Comparison of ENCODE assay signal across 13 cellular contexts in the genomic region with DNA sequence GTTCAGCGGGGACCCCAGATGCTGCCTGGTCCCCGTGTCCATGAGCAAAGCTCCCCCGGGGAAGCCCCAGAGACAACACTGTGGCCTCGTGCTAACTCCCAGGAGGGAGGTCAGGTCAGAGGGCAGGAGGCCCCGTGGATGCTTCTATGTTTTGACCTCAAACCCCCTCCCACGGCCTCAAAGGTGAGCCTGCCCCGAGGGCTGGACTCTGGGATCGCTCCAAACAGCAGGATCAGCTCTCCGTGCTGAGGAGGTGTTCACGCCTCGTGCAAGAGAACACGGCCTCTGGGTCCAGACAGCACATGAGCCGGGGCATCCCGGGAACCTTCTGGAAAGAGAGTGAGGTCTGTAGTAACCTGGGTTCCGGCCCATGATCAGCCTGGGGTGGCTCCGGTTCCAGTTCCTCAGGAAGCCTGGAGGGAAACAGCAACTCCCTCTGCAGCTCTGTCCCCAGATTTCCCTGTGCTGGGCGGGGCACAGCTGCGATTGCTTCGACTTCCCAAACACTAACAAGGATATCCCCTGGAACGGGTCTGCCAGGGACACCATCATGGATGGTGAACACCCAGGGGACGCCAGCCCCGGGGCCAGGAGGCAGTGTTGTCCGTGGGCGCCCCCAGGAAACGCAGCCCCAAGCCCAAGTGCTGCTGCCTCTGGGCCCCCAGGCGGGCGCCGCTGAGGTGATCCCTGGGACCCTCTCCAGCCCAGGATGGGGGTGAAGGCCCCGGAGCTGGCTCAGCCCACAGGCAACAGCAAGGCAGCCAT. TPM values are rescaled to one million over a fixed set of nuclear protein-coding genes. Genes with fewer than 3 reads are reported as not detected.
DNase-seq lines count a peak whose midpoint lies in the region; ATAC-seq, FAIRE-seq and TF ChIP-seq lines count a peak whose summit lies in the region.
"Had no signal": no experiment of that assay in that cellular context is flagged by ENCODE, and none has a peak within 500 bp of the region (broad histone marks: within the 10 kb centered on the region; RNA-seq: fewer than 3 reads in every experiment).

No MANE protein-coding gene starts in this region.

- H3K27ac Mint-ChIP-seq in type B pancreatic cell = no peak overlapping the region
- H3K27ac Mint-ChIP-seq in activated naive CD8-positive, alpha-beta T cell treated with anti-CD3 and anti-CD28 coated beads, Interleukin-2, amount 50 U/mL, for 24 hours = no peak overlapping the region

- H3K27ac ChIP-seq in SK-N-SH (ENCODE audit: low read depth in 2 of 2, low read length in 1 of 2) (peak overlapping the region in 1 of 2 experiments; percentile 47; a peak in 2 of 4 replicates), gastroesophageal sphincter (peak overlapping the region; percentile 77 to 95 (median 94)), muscle layer of duodenum (ENCODE audit: low read length) (peak overlapping the region; percentile 52)
- H3K27ac ChIP-seq: 22Rv1 had no signal

- 86% methylated on average over 20 of the region's 29 CpGs for WGBS in SK-N-SH (ENCODE audit: low lambda C conversion rate)
- WGBS in gastroesophageal sphincter (ENCODE audit: low coverage in 1 of 2), 2 donors = 42% methylated on average over 2 of the region's 29 CpGs; no CpG with 5 or more reads in 1 of the 2 donors

- no peak overlapping the region for H3K4me3 ChIP-seq in SK-N-SH (ENCODE audit: low read depth in 2 of 2, low read length in 1 of 2)
- H3K4me3 ChIP-seq in gastroesophageal sphincter = no peak overlapping the region
- peak overlapping the region in 1 of 2 donors; percentile 34 for H3K4me3 ChIP-seq in muscle layer of duodenum (ENCODE audit: low read depth in 1 of 2, low read length in 2 of 2)

- peaks cover 34% of the 10 kb centered on the region for H3K4me1 Mint-ChIP-seq in type B pancreatic cell (ENCODE audit: unreplicated experiment)
- H3K4me1 Mint-ChIP-seq in activated naive CD8-positive, alpha-beta T cell treated with anti-CD3 and anti-CD28 coated beads, Interleukin-2, amount 50 U/mL, for 24 hours = peaks cover 6% of the 10 kb centered on the region

- H3K9me3 ChIP-seq in SK-N-SH (no peaks in the 10 kb centered on the region), gastroesophageal sphincter (no peaks in the 10 kb centered on the region), muscle layer of duodenum (ENCODE audit: control insufficient read depth in 1 of 2, low read length in 2 of 2) (no peaks in the 10 kb centered on the region)

- H3K9ac ChIP-seq in SK-N-SH = no peak overlapping the region

- no peaks in the 10 kb centered on the region for H3K79me2 ChIP-seq in SK-N-SH (ENCODE audit: insufficient read depth)

- TF ChIP-seq EP300 in SK-N-SH (IDR thresholded peaks at IDR 0.05; ENCODE audit: borderline replicate concordance in 1 of 2, low read depth in 1 of 2, low read length in 1 of 2) = no peak
- TF ChIP-seq EP300 in gastroesophageal sphincter (IDR thresholded peaks at IDR 0.05) = no peak

- no peak for TF ChIP-seq RAD21 in SK-N-SH (IDR thresholded peaks at IDR 0.05; ENCODE audit: low read length)

- TF ChIP-seq POLR2A in gastroesophageal sphincter (IDR thresholded peaks at IDR 0.05) = no peak

- no peaks in the 10 kb centered on the region for H3K9me3 Mint-ChIP-seq in type B pancreatic cell
- no peaks in the 10 kb centered on the region for H3K9me3 Mint-ChIP-seq in activated naive CD8-positive, alpha-beta T cell treated with anti-CD3 and anti-CD28 coated beads, Interleukin-2, amount 50 U/mL, for 24 hours
- H3K9me3 Mint-ChIP-seq: stimulated activated naive B cell treated with anti-CD40 and anti-IgM and Interleukin-4, amounts not matched to agents 10 μg/mL and 1 μg/mL and 100 μg/mL, for 72 hours had no signal

- CTCF ChIA-PET in SK-N-SH (lab: Yijun Ruan, JAX) = interaction anchor here (0.5 to 1.7 kb wide), 6 partner anchors 16 to 200 kb away, joined by 3 to 4 read pairs (median 4); no protein-coding TSS in a partner anchor

- DNase-seq in SK-N-SH (no peak), type B pancreatic cell (ENCODE audit: extremely low spot score, unreplicated experiment) (no peak), frontal cortex (ENCODE audit: low spot score in 2 of 2) (no peak)
- DNase-seq in activated naive CD8-positive, alpha-beta T cell treated with anti-CD3 and anti-CD28 coated beads, Interleukin-2, amount 50 U/mL, for 24 hours = no peak
- DNase-seq: kidney glomerular epithelial cell; NCI-H1105 treated with DMSO at 0.1 percent for 48 hours; stimulated activated naive B cell treated with anti-CD40 and anti-IgM and Interleukin-4, amounts not matched to agents 10 μg/mL and 1 μg/mL and 100 μg/mL, for 72 hours had no signal

- FAIRE-seq in frontal cortex (lab: Jason Lieb, UNC) = no peak
- FAIRE-seq: TTC549 had no signal

- peak overlapping the region; percentile 41 for H3K4me3 Mint-ChIP-seq in type B pancreatic cell
- H3K4me3 Mint-ChIP-seq in activated naive CD8-positive, alpha-beta T cell treated with anti-CD3 and anti-CD28 coated beads, Interleukin-2, amount 50 U/mL, for 24 hours = no peak overlapping the region

- no peaks in the 10 kb centered on the region for H3K36me3 Mint-ChIP-seq in type B pancreatic cell
- H3K36me3 Mint-ChIP-seq in activated naive CD8-positive, alpha-beta T cell treated with anti-CD3 and anti-CD28 coated beads, Interleukin-2, amount 50 U/mL, for 24 hours (ENCODE audit: low read depth) = no peaks in the 10 kb centered on the region
- H3K36me3 Mint-ChIP-seq: stimulated activated naive B cell treated with anti-CD40 and anti-IgM and Interleukin-4, amounts not matched to agents 10 μg/mL and 1 μg/mL and 100 μg/mL, for 72 hours had no signal

- POLR2A ChIA-PET in SK-N-SH (lab: Yijun Ruan, JAX) = no interaction called here

- H2AFZ ChIP-seq in SK-N-SH (ENCODE audit: low read depth) = no peak overlapping the region

- ATAC-seq in SK-N-SH treated with all-trans-retinoic acid at 6 μM for 48 hours (no peak), gastroesophageal sphincter (no peak), GM21717 (IDR thresholded peaks at IDR 0.05; ENCODE audit: unreplicated experiment) (no peak)
- ATAC-seq in activated naive CD8-positive, alpha-beta T cell treated with anti-CD3 and anti-CD28 coated beads, Interleukin-2, amount 50 U/mL, for 24 hours = no peak
- ATAC-seq: stimulated activated naive B cell treated with anti-CD40 and anti-IgM and Interleukin-4, amounts not matched to agents 10 μg/mL and 1 μg/mL and 100 μg/mL, for 72 hours had no signal

- peaks cover 26 to 38% of the 10 kb centered on the region in 2 experiments; a peak in 3 of 4 replicates for H3K4me1 ChIP-seq in SK-N-SH (ENCODE audit: control insufficient read depth in 1 of 2, insufficient read depth in 2 of 2, low read depth in 1 of 2, low read length in 1 of 2)
- H3K4me1 ChIP-seq in gastroesophageal sphincter = peaks cover 22 to 84% (median 59%) of the 10 kb centered on the region in 3 donors
- peaks cover 15 to 61% of the 10 kb centered on the region in 2 donors for H3K4me1 ChIP-seq in muscle layer of duodenum (ENCODE audit: control insufficient read depth in 1 of 2, insufficient read depth in 2 of 2, low read length in 2 of 2)

- H4K20me1 ChIP-seq in SK-N-SH (ENCODE audit: insufficient read depth) = no peaks in the 10 kb centered on the region

- no peaks in the 10 kb centered on the region for H3K9me2 ChIP-seq in SK-N-SH

- H3K36me3 ChIP-seq in SK-N-SH (replicated peaks in 1 of 2; ENCODE audit: control insufficient read depth in 1 of 2, insufficient read depth in 2 of 2, low read length in 1 of 2) (no peaks in the 10 kb centered on the region), gastroesophageal sphincter (no peaks in the 10 kb centered on the region), muscle layer of duodenum (ENCODE audit: control insufficient read depth in 1 of 2, insufficient read depth in 2 of 2, low read length in 2 of 2) (no peaks in the 10 kb centered on the region)

- peak overlapping the region; percentile 30; the same call in 1 of the 2 replicates for H3K4me2 ChIP-seq in SK-N-SH

- peaks cover 4% of the 10 kb centered on the region for H3F3A ChIP-seq in SK-N-SH (replicated peaks; ENCODE audit: insufficient read depth)

- H3K27me3 ChIP-seq in SK-N-SH (ENCODE audit: insufficient read depth) = no peaks in the 10 kb centered on the region
- no peaks in the 10 kb centered on the region for H3K27me3 ChIP-seq in gastroesophageal sphincter
- H3K27me3 ChIP-seq in muscle layer of duodenum (ENCODE audit: low read depth, low read length) = no peaks in the 10 kb centered on the region

- peaks cover 5% of the 10 kb centered on the region for H3K27me3 Mint-ChIP-seq in type B pancreatic cell
- H3K27me3 Mint-ChIP-seq in activated naive CD8-positive, alpha-beta T cell treated with anti-CD3 and anti-CD28 coated beads, Interleukin-2, amount 50 U/mL, for 24 hours = peaks cover 4% of the 10 kb centered on the region

- TF ChIP-seq CTCF in SK-N-SH (IDR thresholded peaks at IDR 0.05) = no peak
- no peak for TF ChIP-seq CTCF in gastroesophageal sphincter (IDR thresholded peaks at IDR 0.05)
- no peak for TF ChIP-seq CTCF in type B pancreatic cell (conservative IDR thresholded peaks at IDR 0.05)

TF ChIP-seq in SK-N-SH, 30 proteins besides CTCF, POLR2A, EP300 and RAD21 (continues in another document):
- TF ChIP-seq PBX3 (IDR thresholded peaks at IDR 0.05) (no peak), FOXM1 (IDR thresholded peaks at IDR 0.05; ENCODE audit: low read depth) (no peak), ELF1 (IDR thresholded peaks at IDR 0.05) (no peak)

TF ChIP-seq in SK-N-SH treated with all-trans-retinoic acid at 6 μM for 48 hours, 23 proteins besides CTCF, POLR2A, EP300 and RAD21 (continues in another document):
- no peak for TF ChIP-seq ZC3H10 (CRISPR knock-in tag; IDR thresholded peaks at IDR 0.05)
- TF ChIP-seq, protein P1, sequence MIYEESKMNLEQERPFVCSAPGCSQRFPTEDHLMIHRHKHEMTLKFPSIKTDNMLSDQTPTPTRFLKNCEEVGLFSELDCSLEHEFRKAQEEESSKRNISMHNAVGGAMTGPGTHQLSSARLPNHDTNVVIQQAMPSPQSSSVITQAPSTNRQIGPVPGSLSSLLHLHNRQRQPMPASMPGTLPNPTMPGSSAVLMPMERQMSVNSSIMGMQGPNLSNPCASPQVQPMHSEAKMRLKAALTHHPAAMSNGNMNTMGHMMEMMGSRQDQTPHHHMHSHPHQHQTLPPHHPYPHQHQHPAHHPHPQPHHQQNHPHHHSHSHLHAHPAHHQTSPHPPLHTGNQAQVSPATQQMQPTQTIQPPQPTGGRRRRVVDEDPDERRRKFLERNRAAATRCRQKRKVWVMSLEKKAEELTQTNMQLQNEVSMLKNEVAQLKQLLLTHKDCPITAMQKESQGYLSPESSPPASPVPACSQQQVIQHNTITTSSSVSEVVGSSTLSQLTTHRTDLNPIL (CRISPR knock-in tag; IDR thresholded peaks at IDR 0.05; ENCODE audit: low read depth) = no peak

RNA-seq across cellular contexts. Expression of gene INPP5A, which starts 18.0 kb away (rescaled TPM):
- polyA plus RNA-seq in SK-N-SH (2012; rRNA removed) = 12.0 and 12.9 TPM in 2 replicates
- 11.2 and 11.8 TPM in 2 replicates for polyA plus RNA-seq in SK-N-SH (2012; cell fraction: cytosol; rRNA removed)
- polyA plus RNA-seq in SK-N-SH (2012; cell fraction: nucleus; rRNA removed) = 9.6 and 10.9 TPM in 2 replicates
- total RNA-seq in gastroesophageal sphincter (100 to 1,000 TPM; 111 to 288 (median 215) TPM), type B pancreatic cell (ENCODE audit: low replicate concordance) (26.2 and 26.6 TPM in 2 replicates), frontal cortex (38.7 TPM)
